25 cellular contexts compared by ENCODE assay signal in genomic region chr17:65666869-65667268, GRCh38.
"Had no signal": no experiment of that assay in that cellular context is flagged by ENCODE, and none has a peak within 500 bp of the region (broad histone marks: within the 10 kb centered on the region; RNA-seq: fewer than 3 reads in every experiment).

No MANE protein-coding gene starts in this region.

- DNase-seq: activated CD4-positive, alpha-beta T cell treated with anti-CD3 and anti-CD28 coated beads, Interleukin-2, amount 10 ng/mL, durations not matched to agents 7 days and 5 days; activated CD4-positive, CD25-positive, alpha-beta regulatory T cell treated with anti-CD3 and anti-CD28 coated beads, Interleukin-2, amount 50 U/mL, for 72 hours; activated CD8-positive, alpha-beta T cell treated with anti-CD3 and anti-CD28 coated beads, Interleukin-2, amount 10 ng/mL, durations not matched to agents 7 days and 5 days; activated gamma-delta T cell; activated naive CD4-positive, alpha-beta T cell treated with anti-CD3 and anti-CD28 coated beads, Interleukin-2, amount 50 U/mL, for 16 hours; activated naive CD8-positive, alpha-beta T cell treated with anti-CD3 and anti-CD28 coated beads, Interleukin-2, amount 50 U/mL, for 24 hours; anterior cingulate cortex; central memory CD4-positive, alpha-beta T cell; colonic mucosa; foreskin keratinocyte; immature natural killer cell; left lung; naive B cell; spleen; stimulated activated CD4-positive, alpha-beta T cell treated with anti-CD3 and anti-CD28 coated beads, Interleukin-4, amount 100 ng/mL, for 1 hour; stimulated activated naive CD4-positive, alpha-beta T cell; testis; uterus had no signal

- H3K36me3 ChIP-seq: colonic mucosa, left lung, spleen, uterus had no signal

- ATAC-seq: activated CD8-positive, alpha-beta T cell treated with anti-CD3 and anti-CD28 coated beads, Interleukin-2, amount 10 ng/mL, durations not matched to agents 7 days and 5 days; activated naive CD8-positive, alpha-beta T cell treated with anti-CD3 and anti-CD28 coated beads, Interleukin-2, amount 50 U/mL, for 24 hours; foreskin keratinocyte; left lung had no signal

- H3K9me3 Mint-ChIP-seq: activated CD4-positive, alpha-beta T cell treated with anti-CD3 and anti-CD28 coated beads, Interleukin-2, amount 10 ng/mL, durations not matched to agents 7 days and 5 days; activated naive CD8-positive, alpha-beta T cell treated with anti-CD3 and anti-CD28 coated beads, Interleukin-2, amount 50 U/mL, for 24 hours; activated T-helper 1 cell treated with anti-CD3 and anti-CD28 coated beads, Interleukin-12 subunit alpha, Interleukin-12 subunit beta, Interleukin-2, Interleukin-4 antibody, amounts not matched to agents 30 ng/mL and 10 ng/mL and 1 ng/mL, durations not matched to agents 14 hours and 24 hours and 36 hours; immature natural killer cell; naive B cell; neural crest cell; T-helper 2 cell treated with Interferon-gamma antibody and Interleukin-4, amounts not matched to agents 5 μg/mL and 100 μg/mL, for 36 hours had no signal

- H3K27me3 Mint-ChIP-seq: activated CD4-positive, alpha-beta T cell treated with anti-CD3 and anti-CD28 coated beads, Interleukin-2, amount 10 ng/mL, durations not matched to agents 7 days and 5 days; brain had no signal

- H3K27ac ChIP-seq: colonic mucosa, epithelial cell of prostate, foreskin keratinocyte, left lung, spleen, testis, uterus, VCaP had no signal

- H3K4me1 ChIP-seq: colonic mucosa, foreskin keratinocyte, spleen, testis, uterus had no signal

- H3K9me3 ChIP-seq: colonic mucosa, left lung, spleen, testis, uterus had no signal

- H3K27ac Mint-ChIP-seq: activated CD4-positive, alpha-beta T cell treated with anti-CD3 and anti-CD28 coated beads, Interleukin-2, amount 10 ng/mL, durations not matched to agents 7 days and 5 days; activated CD8-positive, alpha-beta T cell treated with anti-CD3 and anti-CD28 coated beads, Interleukin-2, amount 10 ng/mL, durations not matched to agents 7 days and 5 days; activated naive CD8-positive, alpha-beta T cell treated with anti-CD3 and anti-CD28 coated beads, Interleukin-2, amount 50 U/mL, for 24 hours; activated T-helper 1 cell treated with anti-CD3 and anti-CD28 coated beads, Interleukin-12 subunit alpha, Interleukin-12 subunit beta, Interleukin-2, Interleukin-4 antibody, amounts not matched to agents 30 ng/mL and 10 ng/mL and 1 ng/mL, durations not matched to agents 14 hours and 24 hours and 36 hours; immature natural killer cell; naive B cell; T-helper 2 cell treated with Interferon-gamma antibody and Interleukin-4, amounts not matched to agents 5 μg/mL and 100 μg/mL, for 36 hours had no signal

- H3K36me3 Mint-ChIP-seq: brain, immature natural killer cell, naive B cell had no signal

- H3K27me3 ChIP-seq: foreskin keratinocyte, left lung, spleen, testis, uterus had no signal

- H3K4me3 ChIP-seq: colonic mucosa, left lung, lung, spleen, testis, uterus had no signal

- H3K4me1 Mint-ChIP-seq: activated CD4-positive, alpha-beta T cell treated with anti-CD3 and anti-CD28 coated beads, Interleukin-2, amount 10 ng/mL, durations not matched to agents 7 days and 5 days; activated naive CD8-positive, alpha-beta T cell treated with anti-CD3 and anti-CD28 coated beads, Interleukin-2, amount 50 U/mL, for 24 hours; immature natural killer cell; naive B cell had no signal

- H3K4me3 Mint-ChIP-seq: activated CD4-positive, alpha-beta T cell treated with anti-CD3 and anti-CD28 coated beads, Interleukin-2, amount 10 ng/mL, durations not matched to agents 7 days and 5 days; activated CD8-positive, alpha-beta T cell treated with anti-CD3 and anti-CD28 coated beads, Interleukin-2, amount 10 ng/mL, durations not matched to agents 7 days and 5 days; activated naive CD8-positive, alpha-beta T cell treated with anti-CD3 and anti-CD28 coated beads, Interleukin-2, amount 50 U/mL, for 24 hours; activated T-helper 1 cell treated with anti-CD3 and anti-CD28 coated beads, Interleukin-12 subunit alpha, Interleukin-12 subunit beta, Interleukin-2, Interleukin-4 antibody, amounts not matched to agents 30 ng/mL and 10 ng/mL and 1 ng/mL, durations not matched to agents 14 hours and 24 hours and 36 hours; brain; immature natural killer cell; naive B cell; neural crest cell; T-helper 2 cell treated with Interferon-gamma antibody and Interleukin-4, amounts not matched to agents 5 μg/mL and 100 μg/mL, for 36 hours had no signal
